ENCODE assay signal across 16 cellular contexts in the genomic region with DNA sequence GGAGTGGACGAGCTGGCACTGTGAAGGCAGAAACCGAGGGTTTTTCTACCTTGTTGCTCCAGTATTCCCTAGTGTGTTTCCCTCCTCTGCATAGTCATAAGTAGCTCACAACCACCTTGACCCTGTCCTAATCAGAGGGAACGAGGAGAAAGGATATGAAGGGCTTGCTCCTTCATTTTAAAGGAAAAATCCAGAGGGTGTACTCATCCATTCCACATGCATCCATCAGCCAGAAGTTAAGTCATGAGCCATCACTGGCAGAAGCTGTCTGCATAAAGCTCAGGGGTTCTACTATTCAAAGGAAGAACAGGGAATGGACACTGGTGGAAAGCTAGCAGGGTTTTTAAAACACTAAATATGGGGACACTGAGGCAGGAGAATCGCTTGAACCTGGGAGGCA.
DNase-seq lines count a peak whose midpoint lies in the region; ATAC-seq and TF ChIP-seq lines count a peak whose summit lies in the region.
"Had no signal": no experiment of that assay in that cellular context is flagged by ENCODE, and none has a peak within 500 bp of the region (broad histone marks: within the 10 kb centered on the region; RNA-seq: fewer than 3 reads in every experiment).

No MANE protein-coding gene starts in this region.

- H2AFZ ChIP-seq in H9 (ENCODE audit: low read length) = no peak overlapping the region

- CTCF ChIA-PET in activated CD4-positive, alpha-beta T cell treated with anti-CD3 and anti-CD28 coated beads for 36 hours (lab: Charles Lee) = interaction anchor here (1.3 kb wide), 1 partner anchor 15 kb away, joined by 3 read pairs; no protein-coding TSS in a partner anchor
- CTCF ChIA-PET in WTC11 (lab: Charles Lee) = no interaction called here

- H3K27ac Mint-ChIP-seq in activated CD4-positive, alpha-beta T cell treated with anti-CD3 and anti-CD28 coated beads for 36 hours = peak overlapping the region; percentile 37
- H3K27ac Mint-ChIP-seq in H9 = peak overlapping the region; percentile 12 to 88 (median 85); a peak in 3 of 7 replicates
- peak overlapping the region; percentile 57 for H3K27ac Mint-ChIP-seq in WTC11
- peak overlapping the region; percentile 22 for H3K27ac Mint-ChIP-seq in glutamatergic neuron (ENCODE audit: unreplicated experiment)
- H3K27ac Mint-ChIP-seq: CD4-positive, alpha-beta T cell had no signal

- no peak overlapping the region for H3K23ac ChIP-seq in H9 (ENCODE audit: insufficient read length, low read depth, low read length)

- no peak overlapping the region for H3K27ac ChIP-seq in H9 (ENCODE audit: insufficient read length, low read depth, low read length)
- H3K27ac ChIP-seq: 22Rv1, A549, C4-2B had no signal

- H3T11ph ChIP-seq in H9 (ENCODE audit: low read length) = no peak overlapping the region

- no peaks in the 10 kb centered on the region for H4K20me1 ChIP-seq in H9 (ENCODE audit: control insufficient read depth, insufficient read depth, insufficient read length)

- H3K79me1 ChIP-seq in H9 (ENCODE audit: insufficient read depth, low read depth, low read length, poor library complexity, severe bottlenecking) = no peaks in the 10 kb centered on the region

- H3K4ac ChIP-seq in H9 (ENCODE audit: low read depth, low read length) = no peak overlapping the region

- no peak for DNase-seq in activated CD4-positive, alpha-beta T cell treated with anti-CD3 and anti-CD28 coated beads for 36 hours
- no peak for DNase-seq in activated CD4-positive, alpha-beta T cell treated with anti-CD3 and anti-CD28 coated beads, Interleukin-2, amount 50 U/mL, for 4 hours
- DNase-seq in H9 (no peak), WTC11 (ENCODE audit: low spot score) (no peak), glutamatergic neuron (no peak), NCI-H524 treated with DMSO at 0.1 percent for 48 hours (lab: John Stamatoyannopoulos, UW) (no peak), dermis blood vessel endothelial cell (no peak)
- DNase-seq: AML-193; Caco-2; CD4-positive, alpha-beta T cell; HCEC 1CT had no signal

- no peak for ATAC-seq in activated CD4-positive, alpha-beta T cell treated with anti-CD3 and anti-CD28 coated beads for 36 hours
- no peak for ATAC-seq in WTC11
- no peak for ATAC-seq in HG02763 (IDR thresholded peaks at IDR 0.05; ENCODE audit: unreplicated experiment)
- ATAC-seq: A549, GM12878 had no signal

- H3K9ac ChIP-seq in H9 (ENCODE audit: extremely low read depth, insufficient read length, low read length) = no peak overlapping the region

- H2BK5ac ChIP-seq in H9 (ENCODE audit: insufficient read length, low read length) = no peak overlapping the region

- H3K79me2 ChIP-seq in H9 (ENCODE audit: insufficient read depth, low read length) = peaks cover 2% of the 10 kb centered on the region; the same call in 1 of the 2 replicates

- H3K4me3 Mint-ChIP-seq in activated CD4-positive, alpha-beta T cell treated with anti-CD3 and anti-CD28 coated beads for 36 hours = no peak overlapping the region
- H3K4me3 Mint-ChIP-seq in H9 (no peak overlapping the region), WTC11 (no peak overlapping the region), glutamatergic neuron (ENCODE audit: unreplicated experiment) (no peak overlapping the region)
- H3K4me3 Mint-ChIP-seq: CD4-positive, alpha-beta T cell had no signal

- H4K5ac ChIP-seq in H9 (ENCODE audit: insufficient read length, low read depth, low read length) = no peak overlapping the region

- no peak overlapping the region for H2AK5ac ChIP-seq in H9 (ENCODE audit: insufficient read length, low read length)

- H3K23me2 ChIP-seq in H9 (ENCODE audit: insufficient read length, low read depth, low read length, poor library complexity, severe bottlenecking) = no peaks in the 10 kb centered on the region

- no peak overlapping the region for H3K18ac ChIP-seq in H9 (ENCODE audit: insufficient read length, low read depth, low read length)

- no peaks in the 10 kb centered on the region for H3K9me3 ChIP-seq in H9 (ENCODE audit: control insufficient read depth, low read depth, low read length)
- H3K9me3 ChIP-seq: A549, Caco-2 had no signal

- no peak overlapping the region for H3K56ac ChIP-seq in H9 (ENCODE audit: insufficient read length, low read depth, low read length)

- no peaks in the 10 kb centered on the region for H3K27me3 ChIP-seq in H9 (ENCODE audit: insufficient read depth, low read length)

- H3K4me2 ChIP-seq in H9 (ENCODE audit: insufficient read depth, insufficient read length, low read length) = no peak overlapping the region
- H3K4me2 ChIP-seq: A549 had no signal

- H3K4me1 Mint-ChIP-seq in activated CD4-positive, alpha-beta T cell treated with anti-CD3 and anti-CD28 coated beads for 36 hours = peaks cover 26% of the 10 kb centered on the region
- H3K4me1 Mint-ChIP-seq in H9 (peaks cover 34 to 36% of the 10 kb centered on the region in 2 experiments), WTC11 (peaks cover 47% of the 10 kb centered on the region), glutamatergic neuron (ENCODE audit: low read depth, unreplicated experiment) (peaks cover 22% of the 10 kb centered on the region)

- no peak overlapping the region for H2BK20ac ChIP-seq in H9 (ENCODE audit: low read depth, low read length, poor library complexity, severe bottlenecking)

- H3K36me3 Mint-ChIP-seq in activated CD4-positive, alpha-beta T cell treated with anti-CD3 and anti-CD28 coated beads for 36 hours (ENCODE audit: low read depth) = peaks cover 10% of the 10 kb centered on the region
- peaks cover 14 to 20% (median 15%) of the 10 kb centered on the region in 3 experiments for H3K36me3 Mint-ChIP-seq in H9 (ENCODE audit: insufficient read depth in 1 of 3, low read depth in 3 of 3)
- H3K36me3 Mint-ChIP-seq in WTC11 = peaks cover 21% of the 10 kb centered on the region
- H3K36me3 Mint-ChIP-seq in glutamatergic neuron (ENCODE audit: unreplicated experiment) = no peaks in the 10 kb centered on the region

- H3K9me3 Mint-ChIP-seq in activated CD4-positive, alpha-beta T cell treated with anti-CD3 and anti-CD28 coated beads for 36 hours (ENCODE audit: low read depth) = no peaks in the 10 kb centered on the region
- H3K9me3 Mint-ChIP-seq in H9 (peaks cover 3 to 6% of the 10 kb centered on the region in 2 experiments; a peak in 4 of 5 replicates), WTC11 (0 out of 2 replicates have a peak, but pooled peaks cover 4% of the 10 kb centered on the region), glutamatergic neuron (ENCODE audit: unreplicated experiment) (peaks cover 5% of the 10 kb centered on the region)
- H3K9me3 Mint-ChIP-seq: CD4-positive, alpha-beta T cell had no signal

- no peak overlapping the region for H2BK120ac ChIP-seq in H9 (ENCODE audit: low read depth, low read length, poor library complexity, severe bottlenecking)

- POLR2A ChIA-PET in activated CD4-positive, alpha-beta T cell treated with anti-CD3 and anti-CD28 coated beads for 36 hours (lab: Charles Lee) = no interaction called here
- POLR2A ChIA-PET in WTC11 (lab: Charles Lee) = no interaction called here

- no peak overlapping the region for H4K91ac ChIP-seq in H9 (ENCODE audit: insufficient read length, low read depth, low read length)

- no peak overlapping the region for H2BK15ac ChIP-seq in H9 (ENCODE audit: low read depth, low read length)

- intact Hi-C loops in activated CD4-positive, alpha-beta T cell treated with anti-CD3 and anti-CD28 coated beads for 36 hours (cut with DNase I, micrococcal nuclease) = no loop called here

- TF ChIP-seq CTCF in H9 (conservative IDR thresholded peaks at IDR 0.05) (no peak), WTC11 (IDR thresholded peaks at IDR 0.05) (no peak), glutamatergic neuron (IDR thresholded peaks at IDR 0.05; ENCODE audit: partially characterized antibody, unreplicated experiment) (no peak)

- H3K27me3 Mint-ChIP-seq in activated CD4-positive, alpha-beta T cell treated with anti-CD3 and anti-CD28 coated beads for 36 hours = no peaks in the 10 kb centered on the region
- H3K27me3 Mint-ChIP-seq in H9 (ENCODE audit: low read depth) = no peaks in the 10 kb centered on the region; the same call in 1 of the 2 replicates
- no peaks in the 10 kb centered on the region for H3K27me3 Mint-ChIP-seq in WTC11 (ENCODE audit: low read depth)
- H3K27me3 Mint-ChIP-seq in glutamatergic neuron (ENCODE audit: unreplicated experiment) = peaks cover 11% of the 10 kb centered on the region
- H3K27me3 Mint-ChIP-seq: CD4-positive, alpha-beta T cell had no signal

- H4K8ac ChIP-seq in H9 (replicated peaks; ENCODE audit: insufficient read length, low read depth, low read length) = no peak overlapping the region

- peaks cover 10% of the 10 kb centered on the region for H3K4me1 ChIP-seq in H9 (ENCODE audit: insufficient read depth, low read length)
- H3K4me1 ChIP-seq: A549, Caco-2 had no signal

- no peak overlapping the region for H2BK12ac ChIP-seq in H9 (ENCODE audit: insufficient read length, low read depth, low read length)

- no peak overlapping the region for H3K14ac ChIP-seq in H9 (ENCODE audit: insufficient read depth, low read length)

- no CpG with 5 or more reads among the region's 4 CpGs for WGBS in H9 (ENCODE audit: extremely low coverage, insufficient read length, low lambda C conversion rate)

TF ChIP-seq in WTC11, 78 proteins besides CTCF, POLR2A, EP300 and RAD21 (continues in another document):
- TF ChIP-seq ZNF263 (CRISPR knock-in tag; IDR thresholded peaks at IDR 0.05; ENCODE audit: low read depth) (no peak), ZNF317 (CRISPR knock-in tag; IDR thresholded peaks at IDR 0.05; ENCODE audit: borderline replicate concordance, low read depth) (no peak), NFE2L1 (CRISPR knock-in tag; IDR thresholded peaks at IDR 0.05) (no peak), TEAD4 (CRISPR knock-in tag; IDR thresholded peaks at IDR 0.05) (no peak), MXD4 (CRISPR knock-in tag; IDR thresholded peaks at IDR 0.05; ENCODE audit: borderline replicate concordance) (no peak)
- TF ChIP-seq, protein P1, sequence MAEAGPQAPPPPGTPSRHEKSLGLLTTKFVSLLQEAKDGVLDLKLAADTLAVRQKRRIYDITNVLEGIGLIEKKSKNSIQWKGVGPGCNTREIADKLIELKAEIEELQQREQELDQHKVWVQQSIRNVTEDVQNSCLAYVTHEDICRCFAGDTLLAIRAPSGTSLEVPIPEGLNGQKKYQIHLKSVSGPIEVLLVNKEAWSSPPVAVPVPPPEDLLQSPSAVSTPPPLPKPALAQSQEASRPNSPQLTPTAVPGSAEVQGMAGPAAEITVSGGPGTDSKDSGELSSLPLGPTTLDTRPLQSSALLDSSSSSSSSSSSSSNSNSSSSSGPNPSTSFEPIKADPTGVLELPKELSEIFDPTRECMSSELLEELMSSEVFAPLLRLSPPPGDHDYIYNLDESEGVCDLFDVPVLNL (CRISPR knock-in tag; IDR thresholded peaks at IDR 0.05; ENCODE audit: borderline replicate concordance, low read depth) = no peak

Comparison
In these comparisons a context has a peak if more than half of its experiments do, and no peak if none do; other contexts are left out.
1. H3K27ac Mint-ChIP-seq: peak in every context shown above with its lines; median percentile 85 in H9; 57 in WTC11; 37 in activated CD4-positive, alpha-beta T cell treated with anti-CD3 and anti-CD28 coated beads for 36 hours; 22 in glutamatergic neuron.